Comparison of ENCODE assay signal across 11 cellular contexts in the genomic region with DNA sequence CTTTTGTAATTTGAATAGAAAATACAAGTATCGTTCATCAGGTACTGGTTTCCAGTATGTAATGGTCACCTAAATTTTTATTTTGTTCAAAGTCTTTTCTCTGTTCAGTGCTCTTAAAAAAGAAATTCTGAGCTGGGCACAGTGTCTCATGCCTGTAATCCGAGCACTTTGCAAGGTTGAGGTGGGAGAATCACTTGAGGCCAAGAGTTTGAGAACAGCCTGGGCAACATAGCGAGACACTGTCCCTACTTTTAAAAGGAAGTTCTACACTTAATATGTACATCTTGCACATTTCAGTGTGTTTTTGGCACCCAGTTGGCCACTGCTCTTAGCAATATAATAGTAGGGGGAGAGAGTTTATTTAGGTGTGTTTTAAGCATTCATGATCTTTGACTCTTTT. TPM values are rescaled to one million over a fixed set of nuclear protein-coding genes. Genes with fewer than 3 reads are reported as not detected.
DNase-seq lines count a peak whose midpoint lies in the region; ATAC-seq and TF ChIP-seq lines count a peak whose summit lies in the region.
"Had no signal": no experiment of that assay in that cellular context is flagged by ENCODE, and none has a peak within 500 bp of the region (broad histone marks: within the 10 kb centered on the region; RNA-seq: fewer than 3 reads in every experiment).

No MANE protein-coding gene starts in this region.

- peak overlapping the region; percentile 27 for H3K27ac ChIP-seq in CD4-positive, alpha-beta memory T cell (ENCODE audit: low read depth, low read length)
- H3K27ac ChIP-seq in neutrophil, result peak overlapping the region; percentile 62

- H3K27me3 Mint-ChIP-seq in CD4-positive, alpha-beta memory T cell, result no peaks in the 10 kb centered on the region
- H3K27me3 Mint-ChIP-seq in activated naive CD8-positive, alpha-beta T cell treated with anti-CD3 and anti-CD28 coated beads, Interleukin-2, amount 50 U/mL, for 24 hours, result no peaks in the 10 kb centered on the region
- H3K27me3 Mint-ChIP-seq: activated B cell treated with CpG ODN at 0.5 μM for 24 hours had no signal

- peak; percentile 15 for ATAC-seq in GM21825 (IDR thresholded peaks at IDR 0.05; ENCODE audit: unreplicated experiment)
- no peak for ATAC-seq in activated naive CD8-positive, alpha-beta T cell treated with anti-CD3 and anti-CD28 coated beads, Interleukin-2, amount 50 U/mL, for 24 hours
- ATAC-seq in GM19023 (IDR thresholded peaks at IDR 0.05; ENCODE audit: unreplicated experiment), result no peak
- ATAC-seq in GM21786 (IDR thresholded peaks at IDR 0.05; ENCODE audit: unreplicated experiment), result no peak

- H3K4me1 Mint-ChIP-seq in CD4-positive, alpha-beta memory T cell, result peaks cover 59 to 93% (median 71%) of the 10 kb centered on the region in 4 donors
- peaks cover 62% of the 10 kb centered on the region for H3K4me1 Mint-ChIP-seq in activated naive CD8-positive, alpha-beta T cell treated with anti-CD3 and anti-CD28 coated beads, Interleukin-2, amount 50 U/mL, for 24 hours

- H3K27me3 ChIP-seq in CD4-positive, alpha-beta memory T cell (ENCODE audit: insufficient read depth, low read length), result no peaks in the 10 kb centered on the region
- no peaks in the 10 kb centered on the region for H3K27me3 ChIP-seq in neutrophil

- intact Hi-C loops in CD4-positive, alpha-beta memory T cell (cut with micrococcal nuclease), result loop anchor here (2.0 kb wide), 2 partner anchors 14 kb away; no protein-coding TSS in a partner anchor

- no peak for TF ChIP-seq CTCF in neutrophil (IDR thresholded peaks at IDR 0.05)

- H3K9me3 ChIP-seq in CD4-positive, alpha-beta memory T cell (ENCODE audit: control insufficient read depth in 1 of 2, low read length in 2 of 2), result no peaks in the 10 kb centered on the region
- no peaks in the 10 kb centered on the region for H3K9me3 ChIP-seq in neutrophil

- no peaks in the 10 kb centered on the region for H3K36me3 ChIP-seq in CD4-positive, alpha-beta memory T cell (ENCODE audit: insufficient read depth, low read length)
- no peaks in the 10 kb centered on the region for H3K36me3 ChIP-seq in neutrophil

- peak overlapping the region; percentile 38 to 92 (median 83) for H3K27ac Mint-ChIP-seq in CD4-positive, alpha-beta memory T cell
- peak overlapping the region; percentile 75 for H3K27ac Mint-ChIP-seq in activated naive CD8-positive, alpha-beta T cell treated with anti-CD3 and anti-CD28 coated beads, Interleukin-2, amount 50 U/mL, for 24 hours

- POLR2A ChIA-PET in CD4-positive, alpha-beta memory T cell (lab: Charles Lee; ENCODE audit: partially characterized antibody), result interaction anchor here (0.9 to 3.1 kb wide), 8 partner anchors 9 to 63 kb away, joined by 3 to 23 read pairs (median 6); a partner anchor contains a TSS

- CTCF ChIA-PET in CD4-positive, alpha-beta memory T cell (lab: Charles Lee; ENCODE audit: partially characterized antibody), result interaction anchor here (2.1 to 6.5 kb wide), 3 partner anchors 19 to 117 kb away, joined by 6 to 62 read pairs (median 25); a partner anchor contains a TSS

- peaks cover 55% of the 10 kb centered on the region for H3K4me1 ChIP-seq in CD4-positive, alpha-beta memory T cell (ENCODE audit: insufficient read depth, low read length)
- H3K4me1 ChIP-seq in neutrophil (ENCODE audit: control insufficient read depth in 1 of 2, insufficient read depth in 1 of 2, low read depth in 1 of 2, low read length in 1 of 2), result peaks cover 19 to 24% of the 10 kb centered on the region in 2 experiments

- peak overlapping the region in 1 of 2 donors; percentile 15 for H3K4me3 ChIP-seq in CD4-positive, alpha-beta memory T cell (ENCODE audit: low read length in 2 of 2)
- no peak overlapping the region for H3K4me3 ChIP-seq in neutrophil (ENCODE audit: low read depth in 1 of 2, low read length in 1 of 2)

- H3K4me3 Mint-ChIP-seq in CD4-positive, alpha-beta memory T cell, result peak overlapping the region; percentile 57 to 84 (median 78)
- no peak overlapping the region for H3K4me3 Mint-ChIP-seq in activated naive CD8-positive, alpha-beta T cell treated with anti-CD3 and anti-CD28 coated beads, Interleukin-2, amount 50 U/mL, for 24 hours

- H3K9me3 Mint-ChIP-seq in CD4-positive, alpha-beta memory T cell, result peaks cover 0 to 26% (median 11%) of the 10 kb centered on the region in 8 donors
- peaks cover 10% of the 10 kb centered on the region for H3K9me3 Mint-ChIP-seq in activated naive CD8-positive, alpha-beta T cell treated with anti-CD3 and anti-CD28 coated beads, Interleukin-2, amount 50 U/mL, for 24 hours

- DNase-seq in CD4-positive, alpha-beta memory T cell, result no peak
- no peak for DNase-seq in activated naive CD8-positive, alpha-beta T cell treated with anti-CD3 and anti-CD28 coated beads, Interleukin-2, amount 50 U/mL, for 24 hours
- DNase-seq in CD1c-positive myeloid dendritic cell (ENCODE audit: extremely low spot score), result no peak
- DNase-seq in AG08396 (ENCODE audit: low spot score), result no peak
- DNase-seq: activated B cell treated with CpG ODN at 0.5 μM for 24 hours, DMS53, NCI-H1436 treated with DMSO at 0.1 percent for 48 hours had no signal

- H3K36me3 Mint-ChIP-seq in CD4-positive, alpha-beta memory T cell, result peaks cover 9 to 20% of the 10 kb centered on the region in 2 donors
- H3K36me3 Mint-ChIP-seq in activated naive CD8-positive, alpha-beta T cell treated with anti-CD3 and anti-CD28 coated beads, Interleukin-2, amount 50 U/mL, for 24 hours (ENCODE audit: low read depth), result peaks cover 8% of the 10 kb centered on the region

RNA-seq across cellular contexts. Expression of a gene that starts 27.9 kb away (rescaled TPM):
- 100 to 1,000 TPM; 115 to 128 TPM for total RNA-seq in CD4-positive, alpha-beta memory T cell
- 10 to 100 TPM; 10.7 to 21.8 TPM for polyA plus RNA-seq in CD4-positive, alpha-beta memory T cell
